ENCODE assay signal across 23 cellular contexts in genomic region chr14:57834961-57835360, GRCh38. TPM values are rescaled to one million over a fixed set of nuclear protein-coding genes. Genes with fewer than 3 reads are reported as not detected.
DNase-seq lines count a peak whose midpoint lies in the region; ATAC-seq, FAIRE-seq and TF ChIP-seq lines count a peak whose summit lies in the region.
"Had no signal": no experiment of that assay in that cellular context is flagged by ENCODE, and none has a peak within 500 bp of the region (broad histone marks: within the 10 kb centered on the region; RNA-seq: fewer than 3 reads in every experiment).

No MANE protein-coding gene starts in this region.

- intact Hi-C loops in Panc1 (cut with micrococcal nuclease; ENCODE audit: unreplicated experiment) (no loop called here), aorta (cut with DNase I) (loop anchor here in 1 of 2 donors (10.0 kb wide), 1 partner anchor 130 kb away; no protein-coding TSS in a partner anchor)

- POLR2A ChIA-PET in Panc1 (lab: Charles Lee): no interaction called here

- H3K9me3 ChIP-seq in Panc1 (ENCODE audit: control insufficient read depth, insufficient read depth, low read depth, low read length) (no peaks in the 10 kb centered on the region), aorta (ENCODE audit: control insufficient read depth, low read length) (no peaks in the 10 kb centered on the region)
- H3K9me3 ChIP-seq: BLaER1 treated with 17β-estradiol and CSF1 and Interleukin-3, amounts not matched to agents 10 nM and 100 nM; HAP-1; SK-N-SH had no signal

- no peak overlapping the region for H3K4me3 ChIP-seq in Panc1 (ENCODE audit: low read depth in 2 of 2, low read length in 2 of 2)
- H3K4me3 ChIP-seq in aorta (ENCODE audit: low read length in 2 of 2): no peak overlapping the region
- H3K4me3 ChIP-seq: BLaER1 treated with 17β-estradiol and CSF1 and Interleukin-3, amounts not matched to agents 10 nM and 100 nM; HAP-1 had no signal

- WGBS in aorta, 2 donors: 65 to 67% methylated on average over 3 of the region's 3 CpGs

- BruUV-seq in Panc1 (replicated peaks; lab: Mats Ljungman, UMichigan): no TSS peak

- H3K36me3 ChIP-seq in Panc1 (ENCODE audit: control insufficient read depth, insufficient read depth, low read length) (no peaks in the 10 kb centered on the region), aorta (ENCODE audit: control insufficient read depth in 1 of 2, insufficient read depth in 2 of 2, low read length in 1 of 2) (no peaks in the 10 kb centered on the region)
- H3K36me3 ChIP-seq: BLaER1 treated with 17β-estradiol and CSF1 and Interleukin-3, amounts not matched to agents 10 nM and 100 nM; HAP-1 had no signal

- H3K27me3 ChIP-seq in Panc1 (ENCODE audit: control insufficient read depth, insufficient read depth, low read length) (no peaks in the 10 kb centered on the region), aorta (ENCODE audit: control insufficient read depth in 1 of 2, insufficient read depth in 2 of 2, low read length in 1 of 2) (no peaks in the 10 kb centered on the region)
- H3K27me3 ChIP-seq: BLaER1 treated with 17β-estradiol and CSF1 and Interleukin-3, amounts not matched to agents 10 nM and 100 nM had no signal

- TF ChIP-seq CTCF in Panc1 (IDR thresholded peaks at IDR 0.05): no peak

- DNase-seq in Panc1 (ENCODE audit: low read depth, low spot score): no peak
- DNase-seq in kidney tubule cell (ENCODE audit: low spot score): peak; percentile 52
- no peak for DNase-seq in aorta
- no peak for DNase-seq in RCC 7860 (ENCODE audit: low spot score)
- DNase-seq: Calu3; CD4-positive, alpha-beta memory T cell; DMS153; MV-4-11; NCI-H1694; NCI-H2081; NCI-H2171; SIG-M5; SK-N-SH had no signal

- in situ Hi-C loops in Panc1 (cut with HindIII; ENCODE audit: low pct_unique_long_range_greater_than_20kb, low sequenced_read_pairs): no loop called here

- H3K4me1 ChIP-seq in Panc1 (ENCODE audit: control insufficient read depth, insufficient read depth, low read length): peaks cover 16% of the 10 kb centered on the region
- H3K4me1 ChIP-seq in aorta (ENCODE audit: control insufficient read depth in 1 of 2, insufficient read depth in 2 of 2, low read length in 2 of 2): peaks cover 1 to 15% of the 10 kb centered on the region in 2 donors
- H3K4me1 ChIP-seq: BLaER1 treated with 17β-estradiol and CSF1 and Interleukin-3, amounts not matched to agents 10 nM and 100 nM; HAP-1 had no signal

- H3K27ac ChIP-seq in Panc1 (ENCODE audit: low read length) (peak overlapping the region; percentile 88), aorta (ENCODE audit: low read depth in 1 of 2, low read length in 2 of 2) (peak overlapping the region; percentile 15 to 40)
- H3K27ac ChIP-seq: BLaER1 treated with 17β-estradiol and CSF1 and Interleukin-3, amounts not matched to agents 10 nM and 100 nM had no signal

- CTCF ChIA-PET in Panc1 (lab: Charles Lee): no interaction called here

- peak; percentile 45 for ATAC-seq in GM19463 (IDR thresholded peaks at IDR 0.05; ENCODE audit: unreplicated experiment)
- ATAC-seq in Panc1: no peak
- ATAC-seq in aorta (ENCODE audit: low FRiP score): no peak
- ATAC-seq in GM21737 (IDR thresholded peaks at IDR 0.05; ENCODE audit: unreplicated experiment): no peak
- ATAC-seq in GM18909 (IDR thresholded peaks at IDR 0.05; ENCODE audit: poor library complexity, unreplicated experiment): no peak

- no peak for FAIRE-seq in RCC 7860 (lab: Jason Lieb, UNC)
- FAIRE-seq: G401.6, GM12892 had no signal

RNA-seq across cellular contexts. Expression of gene SLC35F4, which starts 30.9 kb away (rescaled TPM):
- total RNA-seq in Panc1 (2021; ENCODE audit: unreplicated experiment) (not detected), aorta (not detected)
- polyA plus RNA-seq in Panc1 (2012; ENCODE audit: insufficient read length): not detected
- not detected for polyA plus RNA-seq in aorta
- total RNA-seq: A673; Calu3; CD4-positive, alpha-beta memory T cell; Daoy had no signal
- polyA plus RNA-seq: CD4-positive, alpha-beta memory T cell; IgD-negative memory B cell; SK-N-SH had no signal
